Comparison of ENCODE assay signal across 8 cellular contexts in the genomic region with DNA sequence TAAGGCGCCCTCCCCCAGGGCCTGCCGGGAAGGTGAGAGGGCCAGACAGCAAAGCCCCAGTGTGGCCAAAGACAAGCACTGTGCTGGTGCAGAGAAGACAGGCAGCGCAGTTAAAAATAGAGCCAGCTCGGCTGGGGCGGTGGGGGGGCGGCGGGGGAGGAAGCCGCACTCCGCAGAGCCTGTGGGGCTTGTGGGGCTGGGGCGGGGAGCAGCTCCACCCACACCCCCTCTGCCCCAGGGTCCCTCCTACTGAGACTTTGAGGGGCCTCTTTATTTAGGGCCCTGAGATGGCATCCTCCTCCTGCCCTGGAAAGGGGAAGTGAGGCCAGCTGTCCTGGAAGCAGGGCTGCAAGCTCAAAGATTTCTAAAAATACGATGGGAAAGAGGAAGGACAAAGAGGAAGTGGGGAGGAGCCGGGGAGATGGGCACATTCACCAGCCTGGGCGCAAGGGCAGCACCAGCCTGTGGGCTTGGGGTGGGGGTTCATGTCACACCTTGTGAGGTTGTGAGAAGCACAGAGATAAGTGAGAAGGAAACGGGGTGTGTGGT. TPM values are rescaled to one million over a fixed set of nuclear protein-coding genes. Genes with fewer than 3 reads are reported as not detected.
A peak's percentile ranks its signal among the peaks of the same experiment; 100 is the strongest.
DNase-seq lines count a peak whose midpoint lies in the region; ATAC-seq and TF ChIP-seq lines count a peak whose summit lies in the region.

No MANE protein-coding gene starts in this region.

- H3K4me3 ChIP-seq in CD8-positive, alpha-beta T cell (ENCODE audit: low read depth, low read length): peak overlapping the region; percentile 98
- H3K4me3 ChIP-seq in upper lobe of right lung: peak overlapping the region; percentile 59

- no peaks in the 10 kb centered on the region for H3K27me3 Mint-ChIP-seq in CD8-positive, alpha-beta T cell (ENCODE audit: low read depth)
- H3K27me3 Mint-ChIP-seq in activated T-helper 2 cell treated with anti-CD3 and anti-CD28 coated beads, Interferon-gamma antibody, Interleukin-2, Interleukin-4, amounts not matched to agents 10 μg/mL and 5 μg/mL and 100 μg/mL, durations not matched to agents 14 hours and 24 hours and 36 hours (ENCODE audit: low read depth): no peaks in the 10 kb centered on the region

- TF ChIP-seq CTCF in CD8-positive, alpha-beta T cell (IDR thresholded peaks at IDR 0.05): no peak
- TF ChIP-seq CTCF in upper lobe of right lung (IDR thresholded peaks at IDR 0.05): no peak

- POLR2A ChIA-PET in CD8-positive, alpha-beta T cell (lab: Charles Lee): interaction anchor here (0.8 to 2.3 kb wide), 6 partner anchors 13 to 66 kb away, joined by 3 to 8 read pairs (median 4); no protein-coding TSS in a partner anchor

- H3K36me3 Mint-ChIP-seq in CD8-positive, alpha-beta T cell: peaks cover 64% of the 10 kb centered on the region
- H3K36me3 Mint-ChIP-seq in activated T-helper 2 cell treated with anti-CD3 and anti-CD28 coated beads, Interferon-gamma antibody, Interleukin-2, Interleukin-4, amounts not matched to agents 10 μg/mL and 5 μg/mL and 100 μg/mL, durations not matched to agents 14 hours and 24 hours and 36 hours (ENCODE audit: low read depth): peaks cover 54% of the 10 kb centered on the region

- H3K9me3 ChIP-seq in CD8-positive, alpha-beta T cell (ENCODE audit: low read length): no peaks in the 10 kb centered on the region
- H3K9me3 ChIP-seq in KOPT-K1 (ENCODE audit: insufficient read depth, low read length, poor library complexity, severe bottlenecking) (no peaks in the 10 kb centered on the region), upper lobe of right lung (no peaks in the 10 kb centered on the region)

- H3K9me3 Mint-ChIP-seq in CD8-positive, alpha-beta T cell: no peaks in the 10 kb centered on the region
- no peaks in the 10 kb centered on the region for H3K9me3 Mint-ChIP-seq in activated T-helper 2 cell treated with anti-CD3 and anti-CD28 coated beads, Interferon-gamma antibody, Interleukin-2, Interleukin-4, amounts not matched to agents 10 μg/mL and 5 μg/mL and 100 μg/mL, durations not matched to agents 14 hours and 24 hours and 36 hours

- H3K4me1 ChIP-seq in CD8-positive, alpha-beta T cell (ENCODE audit: insufficient read depth, low read length): peaks cover 47% of the 10 kb centered on the region
- H3K4me1 ChIP-seq in upper lobe of right lung: peaks cover 7% of the 10 kb centered on the region

- peak overlapping the region; percentile 89 for H3K4me3 Mint-ChIP-seq in CD8-positive, alpha-beta T cell
- H3K4me3 Mint-ChIP-seq in activated T-helper 2 cell treated with anti-CD3 and anti-CD28 coated beads, Interferon-gamma antibody, Interleukin-2, Interleukin-4, amounts not matched to agents 10 μg/mL and 5 μg/mL and 100 μg/mL, durations not matched to agents 14 hours and 24 hours and 36 hours (ENCODE audit: low read depth): peak overlapping the region; percentile 87

- H3K4me1 Mint-ChIP-seq in CD8-positive, alpha-beta T cell (ENCODE audit: low read depth): peaks cover 70% of the 10 kb centered on the region
- H3K4me1 Mint-ChIP-seq in activated T-helper 2 cell treated with anti-CD3 and anti-CD28 coated beads, Interferon-gamma antibody, Interleukin-2, Interleukin-4, amounts not matched to agents 10 μg/mL and 5 μg/mL and 100 μg/mL, durations not matched to agents 14 hours and 24 hours and 36 hours (ENCODE audit: low read depth): peaks cover 64% of the 10 kb centered on the region

- H3K27me3 ChIP-seq in CD8-positive, alpha-beta T cell (ENCODE audit: insufficient read depth, low read length): no peaks in the 10 kb centered on the region
- H3K27me3 ChIP-seq in upper lobe of right lung: peaks cover 14% of the 10 kb centered on the region

- intact Hi-C loops in CD8-positive, alpha-beta T cell (cut with DNase I, micrococcal nuclease): loop anchor here in 1 of 2 experiments (1.0 kb wide), 1 partner anchor 18 kb away; no protein-coding TSS in a partner anchor
- intact Hi-C loops in activated T-helper 2 cell treated with anti-CD3 and anti-CD28 coated beads, Interferon-gamma antibody, Interleukin-2, Interleukin-4, amounts not matched to agents 10 μg/mL and 5 μg/mL and 100 μg/mL, durations not matched to agents 14 hours and 24 hours and 36 hours (cut with micrococcal nuclease): loop anchor here (1.0 kb wide), 1 partner anchor 18 kb away; no protein-coding TSS in a partner anchor
- intact Hi-C loops in upper lobe of right lung (cut with DNase I): no loop called here

- H3K36me3 ChIP-seq in CD8-positive, alpha-beta T cell (ENCODE audit: insufficient read depth, low read length): peaks cover 19% of the 10 kb centered on the region
- H3K36me3 ChIP-seq in KOPT-K1 (ENCODE audit: insufficient read depth, low read length): no peaks in the 10 kb centered on the region
- H3K36me3 ChIP-seq in upper lobe of right lung: no peaks in the 10 kb centered on the region

- CTCF ChIA-PET in CD8-positive, alpha-beta T cell (lab: Charles Lee): interaction anchor here (0.6 to 3.9 kb wide), 5 partner anchors 17 to 174 kb away, joined by 3 to 15 read pairs (median 4); no protein-coding TSS in a partner anchor

- DNase-seq in CD8-positive, alpha-beta T cell: peak in 6 of 7 experiments; percentile 28 to 84 (median 60)
- DNase-seq in activated T-helper 2 cell treated with anti-CD3 and anti-CD28 coated beads, Interferon-gamma antibody, Interleukin-2, Interleukin-4, amounts not matched to agents 10 μg/mL and 5 μg/mL and 100 μg/mL, durations not matched to agents 14 hours and 24 hours and 36 hours (ENCODE audit: low spot score): no peak
- no peak for DNase-seq in left lobe of liver (ENCODE audit: low spot score)
- DNase-seq in upper lobe of right lung: peak; percentile 76
- no peak for DNase-seq in OCI-M2 (lab: John Stamatoyannopoulos, UW; ENCODE audit: unreplicated experiment)

- ATAC-seq in CD8-positive, alpha-beta T cell: peak; percentile 67
- ATAC-seq in left lobe of liver (peak; percentile 68), upper lobe of right lung (peak; percentile 86), GM21528 (IDR thresholded peaks at IDR 0.05; ENCODE audit: low FRiP score, unreplicated experiment) (no peak), GM18517 (IDR thresholded peaks at IDR 0.05; ENCODE audit: unreplicated experiment) (no peak)

- H3K27ac ChIP-seq in CD8-positive, alpha-beta T cell (ENCODE audit: low read depth, low read length): peak overlapping the region; percentile 84
- peak overlapping the region; percentile 63 for H3K27ac ChIP-seq in KOPT-K1 (ENCODE audit: low read depth, low read length, poor library complexity, severe bottlenecking)
- H3K27ac ChIP-seq in upper lobe of right lung: peak overlapping the region; percentile 79

- H3K27ac Mint-ChIP-seq in CD8-positive, alpha-beta T cell: peak overlapping the region; percentile 98
- H3K27ac Mint-ChIP-seq in activated T-helper 2 cell treated with anti-CD3 and anti-CD28 coated beads, Interferon-gamma antibody, Interleukin-2, Interleukin-4, amounts not matched to agents 10 μg/mL and 5 μg/mL and 100 μg/mL, durations not matched to agents 14 hours and 24 hours and 36 hours: peak overlapping the region; percentile 99

RNA-seq across cellular contexts. Expression of gene CYTH4, which starts 2.6 kb away (rescaled TPM):
- 100 to 1,000 TPM; 129 to 143 TPM for total RNA-seq in CD8-positive, alpha-beta T cell
- total RNA-seq in activated T-helper 2 cell treated with anti-CD3 and anti-CD28 coated beads, Interferon-gamma antibody, Interleukin-2, Interleukin-4, amounts not matched to agents 10 μg/mL and 5 μg/mL and 100 μg/mL, durations not matched to agents 14 hours and 24 hours and 36 hours: 45.9 and 49.8 TPM in 2 replicates
- 5.2 TPM for total RNA-seq in left lobe of liver
- 37.9 TPM for total RNA-seq in upper lobe of right lung

RNA-seq across cellular contexts. Expression of gene RAC2, which starts 40.8 kb away (rescaled TPM):
- total RNA-seq in CD8-positive, alpha-beta T cell: 100 to 1,000 TPM; 152 to 159 TPM
- total RNA-seq in activated T-helper 2 cell treated with anti-CD3 and anti-CD28 coated beads, Interferon-gamma antibody, Interleukin-2, Interleukin-4, amounts not matched to agents 10 μg/mL and 5 μg/mL and 100 μg/mL, durations not matched to agents 14 hours and 24 hours and 36 hours: 499 and 506 TPM in 2 replicates
- total RNA-seq in left lobe of liver: 4.5 TPM
- total RNA-seq in upper lobe of right lung: 107 TPM

Comparison
In these comparisons a context has a peak if more than half of its experiments do, and no peak if none do; other contexts are left out.
1. ATAC-seq: peak in CD8-positive, alpha-beta T cell (single experiment), left lobe of liver (single experiment) and upper lobe of right lung (single experiment); none in GM21528 (single experiment) and GM18517 (single experiment).
2. DNase-seq: peak in CD8-positive, alpha-beta T cell (6 of 7) and upper lobe of right lung (single experiment); none in activated T-helper 2 cell treated with anti-CD3 and anti-CD28 coated beads, Interferon-gamma antibody, Interleukin-2, Interleukin-4, amounts not matched to agents 10 μg/mL and 5 μg/mL and 100 μg/mL, durations not matched to agents 14 hours and 24 hours and 36 hours (single experiment), left lobe of liver (single experiment) and OCI-M2 (single experiment).
3. RNA of gene RAC2, which starts 40.8 kb away (total RNA-seq): 499 to 506 TPM in activated T-helper 2 cell treated with anti-CD3 and anti-CD28 coated beads, Interferon-gamma antibody, Interleukin-2, Interleukin-4, amounts not matched to agents 10 μg/mL and 5 μg/mL and 100 μg/mL, durations not matched to agents 14 hours and 24 hours and 36 hours, 152 to 159 TPM in CD8-positive, alpha-beta T cell and 107 TPM in upper lobe of right lung (single experiment); 4.5 TPM in left lobe of liver (single experiment); every median in the first group is over 10 times any median in the second.
4. Peak in every context shown above with its lines, with median percentiles within 50 percentile points of each other: H3K27ac ChIP-seq.